ENCODE assay signal across 1 cellular context in genomic region chr2:206263959-206264603, GRCh38.
TF ChIP-seq lines count a peak whose summit lies in the region.

No MANE protein-coding gene starts in this region.

TF ChIP-seq in endothelial cell of umbilical vein, 7 proteins besides CTCF, POLR2A, EP300 and RAD21:
- TF ChIP-seq FOS (IDR thresholded peaks at IDR 0.05; ENCODE audit: borderline replicate concordance, insufficient read depth, low read length) (no peak), JUN (IDR thresholded peaks at IDR 0.05; ENCODE audit: borderline replicate concordance, insufficient read depth, insufficient read length, low read depth) (no peak), EZH2 (IDR thresholded peaks at IDR 0.05; ENCODE audit: borderline replicate concordance, low read depth, low read length, severe bottlenecking) (peak; percentile 58)
